ENCODE assay signal across 9 cellular contexts in the genomic region with DNA sequence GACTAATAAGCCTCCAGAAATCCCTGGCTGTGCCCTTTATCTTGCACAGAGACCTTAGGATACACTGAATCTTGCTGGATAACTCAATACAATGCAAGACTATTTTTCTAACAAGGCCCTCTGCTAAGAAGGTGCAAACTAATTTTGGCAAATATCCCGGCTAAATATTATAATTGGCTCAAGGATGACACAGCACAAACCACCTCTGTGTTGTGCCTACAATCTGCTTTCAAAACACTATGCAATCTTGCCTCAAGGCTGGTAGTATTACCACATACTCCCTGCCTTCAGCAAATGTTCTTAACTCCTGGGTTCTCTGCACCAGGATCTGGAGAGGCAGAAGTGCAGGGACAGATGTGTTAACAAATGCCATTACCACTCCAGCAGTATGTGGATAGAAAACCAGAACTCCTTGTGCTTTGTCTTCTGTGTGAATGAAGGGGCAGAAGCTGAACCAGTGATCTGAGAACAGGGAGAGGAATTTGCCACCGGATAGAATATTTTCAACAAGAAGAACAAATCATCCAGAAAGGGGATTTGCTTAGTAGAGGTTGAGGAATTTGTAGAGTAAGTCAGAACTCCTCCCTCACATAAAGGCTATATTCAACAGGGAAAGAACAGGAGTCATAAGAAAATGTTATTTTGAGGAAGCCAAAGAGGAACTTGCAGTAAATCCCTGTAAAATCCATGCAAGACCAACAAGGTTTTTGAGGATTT.
DNase-seq lines count a peak whose midpoint lies in the region; ATAC-seq and TF ChIP-seq lines count a peak whose summit lies in the region.
"Had no signal": no experiment of that assay in that cellular context is flagged by ENCODE, and none has a peak within 500 bp of the region (broad histone marks: within the 10 kb centered on the region; RNA-seq: fewer than 3 reads in every experiment).

No MANE protein-coding gene starts in this region.

- no peaks in the 10 kb centered on the region for H3K27me3 ChIP-seq in ascending aorta

- H3K4me1 ChIP-seq in ascending aorta: peaks cover 0 to 10% of the 10 kb centered on the region in 2 donors

- H3K9me3 ChIP-seq in ascending aorta: no peaks in the 10 kb centered on the region

- in situ Hi-C loops in G401 (cut with HindIII; ENCODE audit: low sequenced_read_pairs): no loop called here

- no peak for TF ChIP-seq CTCF in ascending aorta (IDR thresholded peaks at IDR 0.05)

- intact Hi-C loops in ascending aorta (cut with DNase I): no loop called here

- H3K36me3 ChIP-seq in ascending aorta: peaks cover 45 to 69% of the 10 kb centered on the region in 2 donors

- H3K4me3 ChIP-seq in ascending aorta: no peak overlapping the region

- ATAC-seq in GM21526 (IDR thresholded peaks at IDR 0.05; ENCODE audit: low FRiP score, unreplicated experiment) (no peak), HG02840 (IDR thresholded peaks at IDR 0.05; ENCODE audit: low FRiP score, unreplicated experiment) (no peak)

- H3K27ac ChIP-seq in ascending aorta: peak overlapping the region; percentile 12 to 27
- peak overlapping the region; percentile 40 for H3K27ac ChIP-seq in substantia nigra (ENCODE audit: low read depth, low read length, poor library complexity, severe bottlenecking)

- DNase-seq in HuH-7 (ENCODE audit: low spot score) (peak; percentile 41), ascending aorta (ENCODE audit: low spot score in 2 of 2) (no peak), hepatic stellate cell (ENCODE audit: low spot score) (peak; percentile 11), substantia nigra (lab: John Stamatoyannopoulos, UW) (peak in 1 of 49 donors; percentile 12), G401 (ENCODE audit: low spot score) (no peak), NCI-H1436 treated with DMSO at 0.1 percent for 48 hours (lab: John Stamatoyannopoulos, UW) (no peak)
- DNase-seq: NCI-H146 had no signal

Comparison
In these comparisons a context has a peak if more than half of its experiments do, and no peak if none do; other contexts are left out.
1. DNase-seq: peak in HuH-7 (single experiment) and hepatic stellate cell (single experiment); none in ascending aorta (0 of 2), G401 (single experiment) and NCI-H1436 treated with DMSO at 0.1 percent for 48 hours (single experiment).